In genomic region chr9:37340961-37341360, GRCh38 we compare ENCODE assay signal across 22 cellular contexts.
"Had no signal": no experiment of that assay in that cellular context is flagged by ENCODE, and none has a peak within 500 bp of the region (broad histone marks: within the 10 kb centered on the region; RNA-seq: fewer than 3 reads in every experiment).

No MANE protein-coding gene starts in this region.

- FAIRE-seq: colon, endometrium had no signal

- ATAC-seq: activated CD8-positive, alpha-beta T cell treated with anti-CD3 and anti-CD28 coated beads, Interleukin-2, amount 10 ng/mL, durations not matched to agents 7 days and 5 days; gastroesophageal sphincter; heart right ventricle; left ventricle myocardium superior; mucosa of descending colon; right cardiac atrium had no signal

- H3K9me3 ChIP-seq: gastroesophageal sphincter, heart right ventricle, mucosa of descending colon, prostate gland, suprapubic skin had no signal

- H3K27me3 Mint-ChIP-seq: activated CD4-positive, alpha-beta T cell treated with anti-CD3 and anti-CD28 coated beads, Interleukin-2, amount 10 ng/mL, durations not matched to agents 7 days and 5 days; memory B cell; naive B cell; stimulated activated naive CD8-positive, alpha-beta T cell treated with anti-CD3 and anti-CD28 coated beads, Interleukin-15, Interleukin-2, amounts not matched to agents 100 ng/mL and 50 ng/mL, for 24 hours had no signal

- H3K36me3 ChIP-seq: brain microvascular endothelial cell, heart right ventricle, prostate gland, suprapubic skin had no signal

- H3K27ac Mint-ChIP-seq: activated CD4-positive, alpha-beta T cell treated with anti-CD3 and anti-CD28 coated beads, Interleukin-2, amount 10 ng/mL, durations not matched to agents 7 days and 5 days; activated CD8-positive, alpha-beta T cell treated with anti-CD3 and anti-CD28 coated beads, Interleukin-2, amount 10 ng/mL, durations not matched to agents 7 days and 5 days; memory B cell; stimulated activated naive CD8-positive, alpha-beta T cell treated with anti-CD3 and anti-CD28 coated beads, Interleukin-15, Interleukin-2, amounts not matched to agents 100 ng/mL and 50 ng/mL, for 24 hours had no signal

- H3K9me3 Mint-ChIP-seq: activated CD4-positive, alpha-beta T cell treated with anti-CD3 and anti-CD28 coated beads, Interleukin-2, amount 10 ng/mL, durations not matched to agents 7 days and 5 days; memory B cell; naive B cell; neural crest cell; stimulated activated naive CD8-positive, alpha-beta T cell treated with anti-CD3 and anti-CD28 coated beads, Interleukin-15, Interleukin-2, amounts not matched to agents 100 ng/mL and 50 ng/mL, for 24 hours had no signal

- H3K4me1 ChIP-seq: gastroesophageal sphincter, prostate gland, suprapubic skin had no signal

- H3K4me3 Mint-ChIP-seq: activated CD4-positive, alpha-beta T cell treated with anti-CD3 and anti-CD28 coated beads, Interleukin-2, amount 10 ng/mL, durations not matched to agents 7 days and 5 days; activated CD8-positive, alpha-beta T cell treated with anti-CD3 and anti-CD28 coated beads, Interleukin-2, amount 10 ng/mL, durations not matched to agents 7 days and 5 days; memory B cell; naive B cell; neural crest cell; stimulated activated naive CD8-positive, alpha-beta T cell treated with anti-CD3 and anti-CD28 coated beads, Interleukin-15, Interleukin-2, amounts not matched to agents 100 ng/mL and 50 ng/mL, for 24 hours had no signal

- H3K4me1 Mint-ChIP-seq: activated CD4-positive, alpha-beta T cell treated with anti-CD3 and anti-CD28 coated beads, Interleukin-2, amount 10 ng/mL, durations not matched to agents 7 days and 5 days had no signal

- H3K27ac ChIP-seq: brain microvascular endothelial cell, gastroesophageal sphincter, heart right ventricle, prostate gland, suprapubic skin had no signal

- H3K27me3 ChIP-seq: brain microvascular endothelial cell, gastroesophageal sphincter, heart right ventricle, suprapubic skin had no signal

- DNase-seq: activated CD4-positive, alpha-beta T cell treated with anti-CD3 and anti-CD28 coated beads, Interleukin-2, amount 10 ng/mL, durations not matched to agents 7 days and 5 days; activated CD8-positive, alpha-beta T cell treated with anti-CD3 and anti-CD28 coated beads, Interleukin-2, amount 10 ng/mL, durations not matched to agents 7 days and 5 days; activated effector memory CD4-positive, alpha-beta T cell treated with anti-CD3 and anti-CD28 coated beads, Interleukin-2, amount 50 U/mL, for 16 hours; activated naive CD4-positive, alpha-beta T cell treated with anti-CD3 and anti-CD28 coated beads, Interleukin-2, amount 50 U/mL, for 16 hours; activated T-cell treated with anti-CD3 and anti-CD28 coated beads, Interleukin-2, amount 50 U/mL, for 48 hours; aorta; brain microvascular endothelial cell; central memory CD4-positive, alpha-beta T cell; heart right ventricle; left ventricle myocardium superior; mucosa of descending colon; naive B cell; right cardiac atrium; trophoblast cell had no signal

- H3K4me3 ChIP-seq: gastroesophageal sphincter, heart right ventricle, mucosa of descending colon, prostate gland, suprapubic skin had no signal
